8 cellular contexts compared by ENCODE assay signal in genomic region chr16:9078467-9079429, GRCh38. TPM values are rescaled to one million over a fixed set of nuclear protein-coding genes. Genes with fewer than 3 reads are reported as not detected.
A peak's percentile ranks its signal among the peaks of the same experiment; 100 is the strongest.
DNase-seq lines count a peak whose midpoint lies in the region; ATAC-seq and TF ChIP-seq lines count a peak whose summit lies in the region.
"Not testable (repeated sequence)": the region's sequence is repeated elsewhere in the genome, so short reads cannot be mapped to it uniquely, and the experiment has no call there.

No MANE protein-coding gene starts in this region.

- peak overlapping the region; percentile 19 for H3K27ac ChIP-seq in CD4-positive, CD25-positive, alpha-beta regulatory T cell (ENCODE audit: insufficient read depth, low read length, poor library complexity, severe bottlenecking)

- H3K9me3 ChIP-seq in CD4-positive, CD25-positive, alpha-beta regulatory T cell (ENCODE audit: control insufficient read depth in 2 of 2, low read length in 2 of 2) = not testable (repeated sequence)

- peak overlapping the region in 3 of 4 donors; percentile 15 to 52 (median 36) for H3K4me3 Mint-ChIP-seq in CD4-positive, CD25-positive, alpha-beta regulatory T cell
- H3K4me3 Mint-ChIP-seq in activated B cell treated with CpG ODN at 0.5 μM for 24 hours = peak overlapping the region; percentile 57

- peaks cover 1 to 11% (median 5%) of the 10 kb centered on the region in 7 donors for H3K9me3 Mint-ChIP-seq in CD4-positive, CD25-positive, alpha-beta regulatory T cell
- not testable (repeated sequence) for H3K9me3 Mint-ChIP-seq in activated B cell treated with CpG ODN at 0.5 μM for 24 hours

- DNase-seq in CD4-positive, CD25-positive, alpha-beta regulatory T cell = peak in 1 of 3 donors; percentile 96
- peak; percentile 93 for DNase-seq in NOMO-1 treated with dmso at 0.1 percent for 144 hours (lab: John Stamatoyannopoulos, UW; ENCODE audit: unreplicated experiment)
- not testable (repeated sequence) for DNase-seq in activated B cell treated with CpG ODN at 0.5 μM for 24 hours
- DNase-seq in cardiac fibroblast (ENCODE audit: low read depth in 2 of 2) = peak; percentile 90 to 98
- peak; percentile 38 for DNase-seq in iPS-NIHi11 (ENCODE audit: low spot score)
- peak; percentile 36 to 48 for DNase-seq in stimulated activated CD4-positive, alpha-beta T cell treated with anti-CD3 and anti-CD28 coated beads, Interleukin-2, amount 100 ng/mL, for 24 hours

- H3K4me1 ChIP-seq in CD4-positive, CD25-positive, alpha-beta regulatory T cell (ENCODE audit: control insufficient read depth, insufficient read depth, low read length, poor library complexity, severe bottlenecking) = not testable (repeated sequence)

- H3K36me3 Mint-ChIP-seq in CD4-positive, CD25-positive, alpha-beta regulatory T cell; activated B cell treated with CpG ODN at 0.5 μM for 24 hours (ENCODE audit: low read depth): not testable (repeated sequence)

- not testable (repeated sequence) for TF ChIP-seq CTCF in activated B cell treated with CpG ODN at 0.5 μM for 24 hours (IDR thresholded peaks at IDR 0.05); cardiac fibroblast (IDR thresholded peaks at IDR 0.05; ENCODE audit: low read depth, low read length)

- POLR2A ChIA-PET in activated B cell treated with CpG ODN at 0.5 μM for 24 hours (lab: Charles Lee) = interaction anchor here (1.0 to 6.3 kb wide), 4 partner anchors 10 to 210 kb away, joined by 3 to 145 read pairs (median 6); partner anchors contain the start of genes CARHSP1 and HAPSTR1

- CTCF ChIA-PET in activated B cell treated with CpG ODN at 0.5 μM for 24 hours (lab: Charles Lee) = interaction anchor here (1.2 kb wide), 1 partner anchor 11 kb away, joined by 4 read pairs; no protein-coding TSS in a partner anchor

- H3K27me3 ChIP-seq in CD4-positive, CD25-positive, alpha-beta regulatory T cell (ENCODE audit: control insufficient read depth, insufficient read depth, low read length) = not testable (repeated sequence)

- not testable (repeated sequence) for H3K27me3 Mint-ChIP-seq in CD4-positive, CD25-positive, alpha-beta regulatory T cell; activated B cell treated with CpG ODN at 0.5 μM for 24 hours

- H3K36me3 ChIP-seq in CD4-positive, CD25-positive, alpha-beta regulatory T cell (ENCODE audit: control insufficient read depth, insufficient read depth, low read length) = not testable (repeated sequence)

- not testable (repeated sequence) for H3K4me3 ChIP-seq in CD4-positive, CD25-positive, alpha-beta regulatory T cell (ENCODE audit: low read depth, low read length); cardiac fibroblast (replicated peaks in 1 of 2; ENCODE audit: low read depth in 2 of 2, low read length in 2 of 2)

- ATAC-seq in CD4-positive, CD25-positive, alpha-beta regulatory T cell (ENCODE audit: low read depth in 2 of 2) = peak; percentile 84 to 93
- ATAC-seq in GM19467 (IDR thresholded peaks at IDR 0.05; ENCODE audit: unreplicated experiment) = peak; percentile 75
- ATAC-seq in HG03520 (IDR thresholded peaks at IDR 0.05; ENCODE audit: unreplicated experiment) = peak; percentile 55
- ATAC-seq in activated B cell treated with CpG ODN at 0.5 μM for 24 hours (ENCODE audit: low read depth) = peak; percentile 89

- intact Hi-C loops in activated B cell treated with CpG ODN at 0.5 μM for 24 hours (cut with micrococcal nuclease) = loop anchor here (1.0 kb wide), 2 partner anchors 13 to 281 kb away; partner anchors contain the start of genes HAPSTR1, PMM2 and TMEM186

- peaks cover 2 to 15% (median 9%) of the 10 kb centered on the region in 4 donors for H3K4me1 Mint-ChIP-seq in CD4-positive, CD25-positive, alpha-beta regulatory T cell
- peaks cover 26% of the 10 kb centered on the region for H3K4me1 Mint-ChIP-seq in activated B cell treated with CpG ODN at 0.5 μM for 24 hours

- H3K27ac Mint-ChIP-seq in CD4-positive, CD25-positive, alpha-beta regulatory T cell = peak overlapping the region in 2 of 3 donors; percentile 65 to 93
- H3K27ac Mint-ChIP-seq in activated B cell treated with CpG ODN at 0.5 μM for 24 hours = peak overlapping the region; percentile 93

RNA-seq across cellular contexts. Expression of gene HAPSTR1, which starts 12.7 kb away (rescaled TPM):
- total RNA-seq in CD4-positive, CD25-positive, alpha-beta regulatory T cell = 125 TPM
- polyA plus RNA-seq in CD4-positive, CD25-positive, alpha-beta regulatory T cell = 10 to 100 TPM; 11.7 to 17.8 (median 13.6) TPM
- 77.0 and 85.6 TPM in 2 replicates for total RNA-seq in activated B cell treated with CpG ODN at 0.5 μM for 24 hours
